9 cellular contexts compared by ENCODE assay signal in the genomic region with DNA sequence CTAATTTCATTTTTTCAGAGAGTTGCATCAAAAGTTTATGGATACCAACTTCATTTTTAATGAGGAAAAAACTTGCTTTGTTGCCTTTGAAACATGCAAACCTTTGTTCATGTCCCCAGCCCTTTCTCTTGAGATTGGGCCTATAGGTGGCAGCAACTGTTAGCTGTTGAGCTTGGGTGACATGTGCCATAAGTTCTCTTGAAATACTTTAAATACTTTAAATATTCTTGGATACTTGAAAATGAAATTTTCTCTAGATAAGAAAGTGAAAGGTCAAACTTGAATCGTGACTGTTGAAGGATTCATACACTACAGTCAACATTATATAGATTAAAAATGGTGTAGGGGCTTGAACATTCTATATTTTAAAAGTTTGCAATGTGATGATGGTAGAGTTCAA.
DNase-seq lines count a peak whose midpoint lies in the region; ATAC-seq and TF ChIP-seq lines count a peak whose summit lies in the region.
"Had no signal": no experiment of that assay in that cellular context is flagged by ENCODE, and none has a peak within 500 bp of the region (broad histone marks: within the 10 kb centered on the region; RNA-seq: fewer than 3 reads in every experiment).

No MANE protein-coding gene starts in this region.

- H2AFZ ChIP-seq in GM23248 (peak overlapping the region; percentile 45), OCI-LY3 (ENCODE audit: low read depth, low read length) (no peak overlapping the region)

- H3K9ac ChIP-seq in GM23248 (no peak overlapping the region), OCI-LY3 (ENCODE audit: low read length) (no peak overlapping the region)

- H3K27me3 Mint-ChIP-seq in endothelial cell (ENCODE audit: unreplicated experiment) = no peaks in the 10 kb centered on the region
- no peaks in the 10 kb centered on the region for H3K27me3 Mint-ChIP-seq in nephron (ENCODE audit: low read depth)
- H3K27me3 Mint-ChIP-seq in activated CD8-positive, alpha-beta memory T cell treated with anti-CD3 and anti-CD28 coated beads, Interleukin-2, amount 10 ng/mL, durations not matched to agents 7 days and 5 days = no peaks in the 10 kb centered on the region

- H3K4me1 ChIP-seq in GM23248 (ENCODE audit: insufficient read depth) (peaks cover 39% of the 10 kb centered on the region), OCI-LY3 (ENCODE audit: low read length) (no peaks in the 10 kb centered on the region)

- TF ChIP-seq CTCF in C4-2B (conservative IDR thresholded peaks at IDR 0.05) = peak; percentile 49
- peak; percentile 91 for TF ChIP-seq CTCF in OCI-LY3 (IDR thresholded peaks at IDR 0.05; ENCODE audit: low read depth, low read length)
- TF ChIP-seq CTCF in endothelial cell (IDR thresholded peaks at IDR 0.05; ENCODE audit: unreplicated experiment) = no peak
- TF ChIP-seq CTCF in nephron (IDR thresholded peaks at IDR 0.05; ENCODE audit: unreplicated experiment in 3 of 3) = peak; percentile 64 to 78 (median 67)

- H3K4me2 ChIP-seq in GM23248 (ENCODE audit: unreplicated experiment) = peak overlapping the region; percentile 29
- no peak overlapping the region for H3K4me2 ChIP-seq in OCI-LY3 (ENCODE audit: low read length)

- no peak overlapping the region for H3K4me3 Mint-ChIP-seq in endothelial cell (ENCODE audit: unreplicated experiment)
- H3K4me3 Mint-ChIP-seq in nephron = no peak overlapping the region
- H3K4me3 Mint-ChIP-seq in activated CD8-positive, alpha-beta memory T cell treated with anti-CD3 and anti-CD28 coated beads, Interleukin-2, amount 10 ng/mL, durations not matched to agents 7 days and 5 days = no peak overlapping the region

- H3K27ac Mint-ChIP-seq in endothelial cell (ENCODE audit: unreplicated experiment) (no peak overlapping the region), nephron (peak overlapping the region; percentile 17 to 80 (median 20))
- no peak overlapping the region for H3K27ac Mint-ChIP-seq in activated CD8-positive, alpha-beta memory T cell treated with anti-CD3 and anti-CD28 coated beads, Interleukin-2, amount 10 ng/mL, durations not matched to agents 7 days and 5 days

- DNase-seq in GM23248 (peak; percentile 78), endothelial cell (ENCODE audit: low spot score) (peak; percentile 26), GOT3 (lab: John Stamatoyannopoulos, UW) (no peak), activated T-cell treated with anti-CD3 and anti-CD28 coated beads for 4 hours (no peak)
- no peak for DNase-seq in activated CD8-positive, alpha-beta memory T cell treated with anti-CD3 and anti-CD28 coated beads, Interleukin-2, amount 10 ng/mL, durations not matched to agents 7 days and 5 days

- ATAC-seq in activated CD8-positive, alpha-beta memory T cell treated with anti-CD3 and anti-CD28 coated beads, Interleukin-2, amount 10 ng/mL, durations not matched to agents 7 days and 5 days = no peak

- H3K27ac ChIP-seq in C4-2B (no peak overlapping the region), GM23248 (no peak overlapping the region), OCI-LY3 (ENCODE audit: low read length) (no peak overlapping the region)
- H3K27ac ChIP-seq: skin epidermis had no signal

- 0% methylated on average over 1 of the region's 1 CpG for WGBS in GM23248 (ENCODE audit: low coverage in 1 of 2, low lambda C conversion rate in 2 of 2, missing lambda C conversion rate in 2 of 2), 2 experiments

- CTCF ChIA-PET in activated CD8-positive, alpha-beta memory T cell treated with anti-CD3 and anti-CD28 coated beads, Interleukin-2, amount 10 ng/mL, durations not matched to agents 7 days and 5 days (lab: Charles Lee) = no interaction called here

- H3K36me3 Mint-ChIP-seq in endothelial cell (ENCODE audit: low read depth, unreplicated experiment) (no peaks in the 10 kb centered on the region), nephron (ENCODE audit: low read depth) (peaks cover 7% of the 10 kb centered on the region)
- no peaks in the 10 kb centered on the region for H3K36me3 Mint-ChIP-seq in activated CD8-positive, alpha-beta memory T cell treated with anti-CD3 and anti-CD28 coated beads, Interleukin-2, amount 10 ng/mL, durations not matched to agents 7 days and 5 days

- no peaks in the 10 kb centered on the region for H3K9me3 Mint-ChIP-seq in endothelial cell (ENCODE audit: unreplicated experiment)
- peaks cover 13% of the 10 kb centered on the region for H3K9me3 Mint-ChIP-seq in nephron
- H3K9me3 Mint-ChIP-seq in activated CD8-positive, alpha-beta memory T cell treated with anti-CD3 and anti-CD28 coated beads, Interleukin-2, amount 10 ng/mL, durations not matched to agents 7 days and 5 days (ENCODE audit: low read depth) = no peaks in the 10 kb centered on the region

- H3K27me3 ChIP-seq in GM23248 (replicated peaks; ENCODE audit: insufficient read depth) (no peaks in the 10 kb centered on the region), OCI-LY3 (ENCODE audit: low read depth, low read length) (no peaks in the 10 kb centered on the region)

- peaks cover 4% of the 10 kb centered on the region for H3K4me1 Mint-ChIP-seq in endothelial cell (ENCODE audit: unreplicated experiment)
- H3K4me1 Mint-ChIP-seq in nephron = peaks cover 33% of the 10 kb centered on the region
- H3K4me1 Mint-ChIP-seq in activated CD8-positive, alpha-beta memory T cell treated with anti-CD3 and anti-CD28 coated beads, Interleukin-2, amount 10 ng/mL, durations not matched to agents 7 days and 5 days = no peaks in the 10 kb centered on the region

- H4K20me1 ChIP-seq in GM23248 (ENCODE audit: insufficient read depth) (no peaks in the 10 kb centered on the region), OCI-LY3 (ENCODE audit: insufficient read depth, low read length) (no peaks in the 10 kb centered on the region)

- H3K9me3 ChIP-seq in GM23248 (ENCODE audit: low read depth) (no peaks in the 10 kb centered on the region), OCI-LY3 (ENCODE audit: insufficient read depth, low read length) (no peaks in the 10 kb centered on the region; the same call in 1 of the 2 replicates)

- in situ Hi-C loops in GM23248 (cut with MboI) = loop anchor here (10.0 kb wide), 1 partner anchor 589 kb away; no protein-coding TSS in a partner anchor

- no peaks in the 10 kb centered on the region for H3K9me2 ChIP-seq in GM23248 (ENCODE audit: insufficient read depth)

- H3K4me3 ChIP-seq in GM23248 (no peak overlapping the region), OCI-LY3 (ENCODE audit: low read length) (no peak overlapping the region)
- H3K4me3 ChIP-seq: skin epidermis had no signal

- H3K36me3 ChIP-seq in GM23248 (ENCODE audit: low read depth) (no peaks in the 10 kb centered on the region), OCI-LY3 (replicated peaks; ENCODE audit: low read depth, low read length) (no peaks in the 10 kb centered on the region)

- H3F3A ChIP-seq in GM23248 (ENCODE audit: insufficient read depth) = peaks cover 31% of the 10 kb centered on the region

- H3K79me2 ChIP-seq in GM23248 (ENCODE audit: insufficient read depth) = no peaks in the 10 kb centered on the region
- H3K79me2 ChIP-seq in OCI-LY3 (ENCODE audit: low read length) = no peaks in the 10 kb centered on the region

Comparison
In these comparisons a context has a peak if more than half of its experiments do, and no peak if none do; other contexts are left out.
1. DNase-seq: peak in GM23248 (single experiment) and endothelial cell (single experiment); none in activated CD8-positive, alpha-beta memory T cell treated with anti-CD3 and anti-CD28 coated beads, Interleukin-2, amount 10 ng/mL, durations not matched to agents 7 days and 5 days (single experiment), GOT3 (single experiment) and activated T-cell treated with anti-CD3 and anti-CD28 coated beads for 4 hours (single experiment).
2. H3K27ac Mint-ChIP-seq: peak in nephron (3 of 3); none in endothelial cell (single experiment) and activated CD8-positive, alpha-beta memory T cell treated with anti-CD3 and anti-CD28 coated beads, Interleukin-2, amount 10 ng/mL, durations not matched to agents 7 days and 5 days (single experiment).